ENCODE assay signal across 14 cellular contexts in the genomic region with DNA sequence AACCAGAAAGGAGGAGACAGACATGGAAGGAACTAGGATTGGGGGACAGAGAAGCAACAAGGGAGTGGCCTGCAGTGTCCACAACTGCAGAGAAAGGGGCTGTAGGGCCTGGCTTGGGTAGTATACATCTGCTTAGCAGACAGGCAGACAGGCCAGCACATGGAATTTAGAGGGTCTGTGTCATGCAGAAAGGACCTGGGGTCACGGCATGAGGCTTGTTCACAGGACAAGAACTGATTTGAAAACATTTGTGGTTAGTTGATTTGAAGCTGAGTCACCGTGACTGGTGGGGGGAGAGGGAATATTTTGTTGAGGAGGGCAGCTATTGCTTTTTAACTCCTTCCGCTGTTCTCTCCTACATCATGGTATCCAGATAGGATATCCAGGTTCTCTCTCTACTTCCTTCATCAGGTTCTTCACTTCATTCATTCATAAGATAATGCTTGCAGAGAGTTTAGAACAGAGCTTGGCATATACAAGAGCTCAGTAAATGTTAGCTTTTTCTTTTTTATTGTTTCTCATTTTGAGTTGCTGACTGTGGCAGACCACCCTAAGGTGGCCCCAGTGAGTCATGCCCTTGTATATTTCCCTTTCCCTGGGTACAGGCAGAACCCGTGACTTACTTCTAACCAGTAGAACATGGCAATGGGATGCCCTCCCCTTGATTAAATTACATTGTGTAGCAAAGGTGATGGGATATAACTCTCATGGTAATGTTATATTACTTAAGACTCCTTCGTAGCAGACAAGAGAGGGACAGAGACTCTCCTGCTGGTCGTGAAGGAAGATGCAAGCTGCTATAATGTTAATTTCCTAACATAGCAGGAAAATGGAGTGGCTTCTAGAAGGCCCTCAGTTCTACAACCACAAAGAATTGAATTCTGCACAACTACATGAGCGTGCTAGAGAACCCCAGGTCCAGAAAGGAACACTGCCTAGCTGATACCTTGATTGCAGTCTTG.
A peak's percentile ranks its signal among the peaks of the same experiment; 100 is the strongest.
DNase-seq lines count a peak whose midpoint lies in the region; ATAC-seq, FAIRE-seq and TF ChIP-seq lines count a peak whose summit lies in the region.
"Had no signal": no experiment of that assay in that cellular context is flagged by ENCODE, and none has a peak within 500 bp of the region (broad histone marks: within the 10 kb centered on the region; RNA-seq: fewer than 3 reads in every experiment).

No MANE protein-coding gene starts in this region.

- no peaks in the 10 kb centered on the region for H3K79me2 ChIP-seq in K562 (ENCODE audit: control insufficient read depth, insufficient read depth, low read length)

- no peak overlapping the region for H3K27ac ChIP-seq in K562 (ENCODE audit: extremely low read depth, low read depth, low read length)
- H3K27ac ChIP-seq in testis = no peak overlapping the region
- H3K27ac ChIP-seq in upper lobe of right lung = no peak overlapping the region
- no peak overlapping the region for H3K27ac ChIP-seq in dorsolateral prefrontal cortex
- H3K27ac ChIP-seq: BLaER1 treated with 17β-estradiol and CSF1 and Interleukin-3, amounts not matched to agents 10 nM and 100 nM had no signal

- H3K27me3 ChIP-seq in K562 (ENCODE audit: control insufficient read depth in 2 of 2, insufficient read depth in 2 of 2, low read length in 2 of 2) (peaks cover 3 to 10% of the 10 kb centered on the region in 2 experiments; a peak in 2 of 5 replicates), testis (no peaks in the 10 kb centered on the region), upper lobe of right lung (no peaks in the 10 kb centered on the region), dorsolateral prefrontal cortex (no peaks in the 10 kb centered on the region)
- H3K27me3 ChIP-seq: BLaER1 treated with 17β-estradiol and CSF1 and Interleukin-3, amounts not matched to agents 10 nM and 100 nM had no signal

- H3K4me1 ChIP-seq in K562 (replicated peaks in 1 of 2; ENCODE audit: control insufficient read depth in 2 of 2, insufficient read depth in 2 of 2, low read length in 2 of 2) (no peaks in the 10 kb centered on the region), testis (no peaks in the 10 kb centered on the region), upper lobe of right lung (no peaks in the 10 kb centered on the region)

- H3K9me1 ChIP-seq in K562 (ENCODE audit: control insufficient read depth, insufficient read depth, low read length) = no peaks in the 10 kb centered on the region

- H3K9ac ChIP-seq in K562 (ENCODE audit: insufficient read depth in 1 of 2, low read depth in 2 of 2, low read length in 2 of 2) = no peak overlapping the region
- H3K9ac ChIP-seq: BLaER1 treated with 17β-estradiol and CSF1 and Interleukin-3, amounts not matched to agents 10 nM and 100 nM had no signal

- H3K36me3 ChIP-seq in K562 (ENCODE audit: control insufficient read depth, insufficient read depth, low read length) = no peaks in the 10 kb centered on the region
- H3K36me3 ChIP-seq in testis (ENCODE audit: low read depth, missing control alignments) = no peaks in the 10 kb centered on the region
- no peaks in the 10 kb centered on the region for H3K36me3 ChIP-seq in upper lobe of right lung
- H3K36me3 ChIP-seq: BLaER1 treated with 17β-estradiol and CSF1 and Interleukin-3, amounts not matched to agents 10 nM and 100 nM had no signal

- H3K9me3 ChIP-seq in K562 (replicated peaks; ENCODE audit: control insufficient read depth, insufficient read depth, low read depth, low read length) = no peaks in the 10 kb centered on the region
- no peaks in the 10 kb centered on the region for H3K9me3 ChIP-seq in testis
- no peaks in the 10 kb centered on the region for H3K9me3 ChIP-seq in upper lobe of right lung
- H3K9me3 ChIP-seq: BLaER1 treated with 17β-estradiol and CSF1 and Interleukin-3, amounts not matched to agents 10 nM and 100 nM had no signal

- ATAC-seq in K562 (no peak), upper lobe of right lung (no peak)
- ATAC-seq: GM23338; natural killer cell treated with Interleukin-12 subunit alpha and Interleukin-12 subunit beta and Interleukin-15 and Interleukin-18, amount 100 ng/mL, for 72 hours had no signal

- intact Hi-C loops in K562 (cut with micrococcal nuclease) = no loop called here
- intact Hi-C loops in testis (cut with DNase I; ENCODE audit: low total_unique reads) = no loop called here
- intact Hi-C loops in upper lobe of right lung (cut with DNase I) = no loop called here
- intact Hi-C loops in dorsolateral prefrontal cortex (cut with DNase I) = no loop called here

- TF ChIP-seq RAD21 in K562 (CRISPR knock-in tag; conservative IDR thresholded peaks at IDR 0.05 in 1 of 2, IDR thresholded peaks at IDR 0.05 in 1 of 2) = no peak

- FAIRE-seq in K562 (lab: Jason Lieb, UNC) = no peak

- no peak for TF ChIP-seq EP300 in K562 (IDR thresholded peaks at IDR 0.05; ENCODE audit: low read length)

- CTCF ChIA-PET in K562 (lab: Yijun Ruan, JAX; ENCODE audit: low intra/inter-chr PET ratio) = no interaction called here

- TF ChIP-seq POLR2A in K562 (conservative IDR thresholded peaks at IDR 0.05) = no peak
- no peak for TF ChIP-seq POLR2A in testis (IDR thresholded peaks at IDR 0.05)

- DNase-seq in AG08396 (ENCODE audit: low spot score) (peak; percentile 46), HS-5 (ENCODE audit: low read depth) (peak; percentile 38), K562 (ENCODE audit: extremely low read depth in 1 of 4, low spot score in 3 of 4) (no peak), kidney tubule cell (ENCODE audit: low spot score) (peak; percentile 94), testis (no peak), upper lobe of right lung (no peak), dorsolateral prefrontal cortex (no peak), T-helper 1 cell (no peak)
- DNase-seq: activated CD4-positive, alpha-beta T cell treated with anti-CD3 and anti-CD28 coated beads, Interleukin-2, amount 50 U/mL, for 4 hours; activated naive CD4-positive, alpha-beta T cell treated with anti-CD3 and anti-CD28 coated beads, Interleukin-2, amount 50 U/mL, for 16 hours; effector memory CD4-positive, alpha-beta T cell had no signal

- WGBS in K562 (ENCODE audit: insufficient coverage, low coverage, missing lambda C conversion rate) = under 1% methylated on average over 7 of the region's 7 CpGs
- WGBS in testis, 2 donors = 84 to 89% methylated on average over 7 of the region's 7 CpGs

- H3K4me3 ChIP-seq in K562 (no peak overlapping the region), testis (no peak overlapping the region), upper lobe of right lung (no peak overlapping the region), dorsolateral prefrontal cortex (no peak overlapping the region)
- H3K4me3 ChIP-seq: BLaER1 treated with 17β-estradiol and CSF1 and Interleukin-3, amounts not matched to agents 10 nM and 100 nM; GM23338 had no signal

- POLR2A ChIA-PET in K562 (lab: Yijun Ruan, JAX) = interaction anchor here (1.4 kb wide), 1 partner anchor 42 kb away, joined by 3 read pairs; no protein-coding TSS in a partner anchor

- BruUV-seq in K562 (replicated peaks; lab: Mats Ljungman, UMichigan) = no TSS peak

- no peak overlapping the region for H2AFZ ChIP-seq in K562 (ENCODE audit: low read depth, low read length)
- H2AFZ ChIP-seq: GM23338 had no signal

- H4K20me1 ChIP-seq in K562 (replicated peaks; ENCODE audit: control insufficient read depth, insufficient read depth, low read length) = no peaks in the 10 kb centered on the region
- H4K20me1 ChIP-seq: BLaER1 treated with 17β-estradiol and CSF1 and Interleukin-3, amounts not matched to agents 10 nM and 100 nM had no signal

- TF ChIP-seq CTCF in K562 (IDR thresholded peaks at IDR 0.05 in 2 of 3, conservative IDR thresholded peaks at IDR 0.05 in 1 of 3; ENCODE audit: insufficient read depth in 2 of 3, low read depth in 1 of 3, low read length in 3 of 3) (no peak), testis (IDR thresholded peaks at IDR 0.05) (no peak), upper lobe of right lung (IDR thresholded peaks at IDR 0.05) (no peak), dorsolateral prefrontal cortex (IDR thresholded peaks at IDR 0.05 in 54 of 56, conservative IDR thresholded peaks at IDR 0.05 in 2 of 56; ENCODE audit: low read depth in 1 of 56, partially characterized antibody in 56 of 56) (no peak)

- in situ Hi-C loops in K562 (cut with MboI) = no loop called here

- no peak overlapping the region for H3K4me2 ChIP-seq in K562 (ENCODE audit: insufficient read depth, low read length)
- H3K4me2 ChIP-seq: GM23338 had no signal

TF ChIP-seq in K562, 482 proteins besides CTCF, POLR2A, EP300 and RAD21:
- peak in 1 of 2 experiments; percentile 23; a peak in 1 of 4 replicates for TF ChIP-seq RCOR1 (IDR thresholded peaks at IDR 0.05; ENCODE audit: borderline replicate concordance in 1 of 2, low read depth in 2 of 2, low read length in 2 of 2)
- no peak for TF ChIP-seq KAT2B (IDR thresholded peaks at IDR 0.05; ENCODE audit: low read depth, low read length)
- TF ChIP-seq FOSL1 (tag; conservative IDR thresholded peaks at IDR 0.05) = 0 out of 2 replicates have a peak, but pooled peaks have one; percentile 22
- peak; percentile 71 for TF ChIP-seq NFE2 (IDR thresholded peaks at IDR 0.05; ENCODE audit: low read depth)
- peak; percentile 42; the same call in 1 of the 2 replicates for TF ChIP-seq C11orf30 (IDR thresholded peaks at IDR 0.05; ENCODE audit: low read depth)
- peak; percentile 51; the same call in 1 of the 2 replicates for TF ChIP-seq MAFG (tag; conservative IDR thresholded peaks at IDR 0.05)
- peak; percentile 80 to 87; a peak in 3 of 4 replicates for TF ChIP-seq KDM1A (IDR thresholded peaks at IDR 0.05)
- no peak for TF ChIP-seq EHMT2 (IDR thresholded peaks at IDR 0.05)

Comparison
In these comparisons a context has a peak if more than half of its experiments do, and no peak if none do; other contexts are left out.
1. DNase-seq: peak in AG08396 (single experiment), HS-5 (single experiment) and kidney tubule cell (single experiment); none in K562 (0 of 4), testis (single experiment), upper lobe of right lung (single experiment), dorsolateral prefrontal cortex (0 of 10) and T-helper 1 cell (0 of 5).